In the genomic region with DNA sequence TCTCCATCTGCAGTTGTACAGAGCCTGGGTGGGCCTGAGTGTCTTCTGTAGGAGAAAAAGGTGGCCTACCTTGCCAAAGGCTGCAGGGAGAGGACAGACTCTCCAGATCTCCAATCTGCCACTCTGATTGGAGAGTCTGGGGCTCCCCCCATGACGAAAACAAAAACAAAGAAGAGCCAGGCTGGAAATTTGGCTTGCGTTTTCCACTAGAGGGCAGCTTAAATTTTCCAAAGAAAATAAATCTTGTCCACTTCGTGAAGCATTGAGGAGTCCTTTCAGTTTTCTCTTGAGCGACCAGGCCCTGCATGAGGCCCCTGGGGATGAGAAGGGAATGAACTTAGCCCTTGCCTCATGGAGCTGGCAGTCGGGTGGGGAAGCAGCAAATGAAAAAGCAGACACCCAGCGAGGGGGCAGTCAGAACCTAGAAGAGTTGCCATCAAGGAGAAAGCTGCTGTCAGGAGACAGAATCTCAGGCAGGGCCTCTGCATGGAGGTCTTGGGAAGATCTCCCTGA, we compare ENCODE assay signal across 8 cellular contexts.
DNase-seq lines count a peak whose midpoint lies in the region; ATAC-seq lines count a peak whose summit lies in the region.

No MANE protein-coding gene starts in this region.

- H3K9ac ChIP-seq in mucosa of stomach (ENCODE audit: low read length): peak overlapping the region; percentile 12

- no peaks in the 10 kb centered on the region for H3K4me1 ChIP-seq in mucosa of stomach (ENCODE audit: control insufficient read depth, insufficient read depth, low read length)

- no peak for ATAC-seq in GM18517 (IDR thresholded peaks at IDR 0.05; ENCODE audit: unreplicated experiment)
- ATAC-seq in HG03521 (IDR thresholded peaks at IDR 0.05; ENCODE audit: unreplicated experiment): no peak

- no peak overlapping the region for H3K4me3 ChIP-seq in mucosa of stomach (ENCODE audit: low read length)

- H3K36me3 ChIP-seq in mucosa of stomach (ENCODE audit: control insufficient read depth, insufficient read depth, low read length): no peaks in the 10 kb centered on the region

- DNase-seq in GM03348 (ENCODE audit: low spot score): peak; percentile 81
- peak; percentile 27 for DNase-seq in NAMALWA (ENCODE audit: low spot score)
- DNase-seq in cerebellar cortex (ENCODE audit: low spot score): peak; percentile 62
- no peak for DNase-seq in NCI-H446 treated with DMSO at 0.1 percent for 48 hours (lab: John Stamatoyannopoulos, UW)
- no peak for DNase-seq in stimulated activated CD4-positive, alpha-beta T cell treated with anti-CD3 and anti-CD28 coated beads, Interleukin-4, amount 100 ng/mL, for 24 hours

- H3K27me3 ChIP-seq in mucosa of stomach (ENCODE audit: control insufficient read depth, insufficient read depth, low read length): no peaks in the 10 kb centered on the region

- no peaks in the 10 kb centered on the region for H3K9me3 ChIP-seq in mucosa of stomach (ENCODE audit: control insufficient read depth, low read length)

Comparison
In these comparisons a context has a peak if more than half of its experiments do, and no peak if none do; other contexts are left out.
1. DNase-seq: peak in GM03348 (single experiment), NAMALWA (single experiment) and cerebellar cortex (single experiment); none in NCI-H446 treated with DMSO at 0.1 percent for 48 hours (single experiment) and stimulated activated CD4-positive, alpha-beta T cell treated with anti-CD3 and anti-CD28 coated beads, Interleukin-4, amount 100 ng/mL, for 24 hours (single experiment).